ENCODE assay signal across 20 cellular contexts in the genomic region with DNA sequence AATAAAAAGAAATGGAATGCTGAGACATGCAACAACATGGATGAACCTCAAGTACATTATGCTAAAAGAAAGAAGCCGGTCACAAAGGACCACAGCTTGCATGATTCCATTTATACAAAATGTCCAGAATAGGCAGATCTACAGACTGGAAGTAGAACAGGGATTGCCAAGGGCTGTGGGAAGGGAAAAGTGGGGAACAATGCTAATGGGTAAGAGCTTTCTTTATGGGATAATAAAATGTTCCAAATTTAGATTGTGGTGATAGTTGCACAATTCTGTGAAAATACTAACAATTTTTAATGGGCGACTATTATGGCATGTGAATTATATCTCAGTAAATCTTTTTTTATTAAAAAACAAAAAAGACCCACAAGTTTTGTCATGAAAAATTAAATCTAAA.
DNase-seq lines count a peak whose midpoint lies in the region; ATAC-seq and TF ChIP-seq lines count a peak whose summit lies in the region.
"Had no signal": no experiment of that assay in that cellular context is flagged by ENCODE, and none has a peak within 500 bp of the region (broad histone marks: within the 10 kb centered on the region; RNA-seq: fewer than 3 reads in every experiment).

No MANE protein-coding gene starts in this region.

- no peak overlapping the region for H3K4me2 ChIP-seq in smooth muscle cell

- H3F3A ChIP-seq in smooth muscle cell (ENCODE audit: low read depth) = peaks cover 22% of the 10 kb centered on the region

- H3K4me1 ChIP-seq in smooth muscle cell (ENCODE audit: low read depth) = peaks cover 26% of the 10 kb centered on the region
- H3K4me1 ChIP-seq: BE2C had no signal

- no peak for ATAC-seq in stimulated activated naive B cell treated with anti-CD40 and anti-IgM and Interleukin-4, amounts not matched to agents 10 μg/mL and 1 μg/mL and 100 μg/mL, for 72 hours (replicated peaks)
- ATAC-seq: HCT116, HepG2 had no signal

- H3K27ac ChIP-seq in epithelial cell of prostate = peak overlapping the region; percentile 37
- peak overlapping the region; percentile 56 for H3K27ac ChIP-seq in smooth muscle cell (ENCODE audit: low read depth)

- H3K4me1 Mint-ChIP-seq in HFFc6 (ENCODE audit: low read depth) = peaks cover 79% of the 10 kb centered on the region
- peaks cover 5 to 9% of the 10 kb centered on the region in 2 donors for H3K4me1 Mint-ChIP-seq in stimulated activated naive B cell treated with anti-CD40 and anti-IgM and Interleukin-4, amounts not matched to agents 10 μg/mL and 1 μg/mL and 100 μg/mL, for 72 hours

- DNase-seq in AG09309 (ENCODE audit: low read depth) (peak; percentile 51), HFFc6 (no peak), epithelial cell of prostate (ENCODE audit: low read depth, low spot score) (no peak), smooth muscle cell (lab: John Stamatoyannopoulos, UW; ENCODE audit: unreplicated experiment) (no peak), GM13977 (ENCODE audit: low spot score) (no peak), Ammon's horn (ENCODE audit: low spot score) (no peak)
- no peak for DNase-seq in stimulated activated naive B cell treated with anti-CD40 and anti-IgM and Interleukin-4, amounts not matched to agents 10 μg/mL and 1 μg/mL and 100 μg/mL, for 72 hours
- DNase-seq: BE2C; C1 segment of cervical spinal cord; CD4-positive, CD25-positive, alpha-beta regulatory T cell; CD8-positive, alpha-beta memory T cell; COR-L47; DMS 273 treated with DMSO at 0.1 percent for 48 hours; DMS53; DND-41; GOT3; H7; KG1 had no signal

- no peaks in the 10 kb centered on the region for H3K27me3 Mint-ChIP-seq in HFFc6 (ENCODE audit: insufficient read depth)
- peaks cover 19 to 41% of the 10 kb centered on the region in 2 donors for H3K27me3 Mint-ChIP-seq in stimulated activated naive B cell treated with anti-CD40 and anti-IgM and Interleukin-4, amounts not matched to agents 10 μg/mL and 1 μg/mL and 100 μg/mL, for 72 hours

- no peaks in the 10 kb centered on the region for H3K36me3 ChIP-seq in smooth muscle cell (ENCODE audit: low read depth)
- H3K36me3 ChIP-seq: BE2C had no signal

- no peak for TF ChIP-seq CTCF in AG09309 (IDR thresholded peaks at IDR 0.05; ENCODE audit: control insufficient read depth, insufficient read depth, low read depth, low read length, missing control alignments)
- TF ChIP-seq CTCF in HFFc6 (IDR thresholded peaks at IDR 0.05) = no peak
- TF ChIP-seq CTCF in smooth muscle cell (IDR thresholded peaks at IDR 0.05; ENCODE audit: borderline replicate concordance, insufficient read depth, poor library complexity, severe bottlenecking) = no peak
- TF ChIP-seq CTCF in GM13977 (IDR thresholded peaks at IDR 0.05; ENCODE audit: extremely low read depth, insufficient read depth, missing control alignments) = no peak

- H4K20me1 ChIP-seq in smooth muscle cell (ENCODE audit: low read depth) = no peaks in the 10 kb centered on the region

- no peaks in the 10 kb centered on the region for H3K9me3 Mint-ChIP-seq in HFFc6
- H3K9me3 Mint-ChIP-seq in stimulated activated naive B cell treated with anti-CD40 and anti-IgM and Interleukin-4, amounts not matched to agents 10 μg/mL and 1 μg/mL and 100 μg/mL, for 72 hours = no peaks in the 10 kb centered on the region
- H3K9me3 Mint-ChIP-seq: CD8-positive, alpha-beta memory T cell had no signal

- WGBS in smooth muscle cell (ENCODE audit: low lambda C conversion rate) = 96% methylated on average over 2 of the region's 2 CpGs

- H3K36me3 Mint-ChIP-seq in HFFc6 (ENCODE audit: low read depth) = no peaks in the 10 kb centered on the region
- no peaks in the 10 kb centered on the region for H3K36me3 Mint-ChIP-seq in stimulated activated naive B cell treated with anti-CD40 and anti-IgM and Interleukin-4, amounts not matched to agents 10 μg/mL and 1 μg/mL and 100 μg/mL, for 72 hours
- H3K36me3 Mint-ChIP-seq: CD4-positive, CD25-positive, alpha-beta regulatory T cell; CD8-positive, alpha-beta memory T cell had no signal

- no peak overlapping the region for H3K9ac ChIP-seq in smooth muscle cell (ENCODE audit: low read depth)

- no peaks in the 10 kb centered on the region for H3K9me3 ChIP-seq in smooth muscle cell (replicated peaks; ENCODE audit: low read depth)
- H3K9me3 ChIP-seq: BE2C had no signal

- in situ Hi-C loops in GM13977 (cut with MboI; ENCODE audit: low pct_unique_long_range_greater_than_20kb, low sequenced_read_pairs, unreplicated experiment) = no loop called here

- no peaks in the 10 kb centered on the region for H3K79me2 ChIP-seq in smooth muscle cell (ENCODE audit: low read depth)

- H3K27ac Mint-ChIP-seq in HFFc6 = peak overlapping the region; percentile 97; the same call in 1 of the 2 replicates
- no peak overlapping the region for H3K27ac Mint-ChIP-seq in stimulated activated naive B cell treated with anti-CD40 and anti-IgM and Interleukin-4, amounts not matched to agents 10 μg/mL and 1 μg/mL and 100 μg/mL, for 72 hours
- H3K27ac Mint-ChIP-seq: CD4-positive, CD25-positive, alpha-beta regulatory T cell had no signal

- H3K4me3 ChIP-seq in AG09309 (ENCODE audit: control insufficient read depth, low read depth, low read length) (no peak overlapping the region), smooth muscle cell (no peak overlapping the region)

- peak overlapping the region; percentile 41 for H3K4me3 Mint-ChIP-seq in HFFc6
- H3K4me3 Mint-ChIP-seq in stimulated activated naive B cell treated with anti-CD40 and anti-IgM and Interleukin-4, amounts not matched to agents 10 μg/mL and 1 μg/mL and 100 μg/mL, for 72 hours = no peak overlapping the region
- H3K4me3 Mint-ChIP-seq: CD4-positive, CD25-positive, alpha-beta regulatory T cell; CD8-positive, alpha-beta memory T cell had no signal

- H2AFZ ChIP-seq in smooth muscle cell (ENCODE audit: low read depth) = no peak overlapping the region

- H3K27me3 ChIP-seq in smooth muscle cell (ENCODE audit: low read depth) = no peaks in the 10 kb centered on the region
- H3K27me3 ChIP-seq: BE2C had no signal
